Comparison of ENCODE assay signal across 9 cellular contexts in the genomic region with DNA sequence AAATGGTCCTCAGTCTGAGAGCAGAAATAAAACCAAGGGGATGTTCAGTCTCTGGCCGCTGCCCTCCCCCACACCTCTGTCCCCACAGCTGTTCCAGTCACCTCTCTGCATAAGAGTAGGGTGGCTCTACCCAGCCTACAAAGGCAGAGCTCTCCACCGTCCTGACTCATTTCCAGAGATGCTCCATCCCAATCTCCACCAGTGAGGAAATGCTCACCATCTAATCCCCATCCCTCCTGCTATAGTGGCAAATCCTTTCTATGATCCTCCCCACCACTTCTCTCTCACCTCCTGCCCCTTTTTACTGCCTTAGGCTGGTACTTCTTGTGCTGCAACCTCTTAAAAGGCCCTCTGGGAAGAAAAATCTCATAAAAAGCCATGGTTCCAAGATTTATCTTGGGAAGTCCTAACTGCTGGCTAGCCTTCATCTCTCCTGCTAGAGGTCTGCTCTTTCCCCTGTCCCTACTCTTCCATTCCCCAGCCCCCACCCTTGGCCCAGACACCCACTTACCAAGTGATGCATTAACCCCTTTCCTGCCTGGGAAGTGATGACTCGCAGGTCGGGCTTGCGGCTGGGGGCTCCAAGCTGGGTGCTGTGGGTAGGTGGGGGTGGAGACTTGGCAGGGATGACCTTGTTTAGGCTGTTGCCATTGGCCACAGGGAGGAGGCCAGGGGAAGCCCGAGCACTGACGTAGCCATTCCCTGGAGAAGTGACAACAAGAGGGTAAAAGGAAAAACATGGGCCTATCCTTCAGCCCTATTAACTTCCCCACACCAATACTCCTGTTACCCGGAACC. TPM values are rescaled to one million over a fixed set of nuclear protein-coding genes. Genes with fewer than 3 reads are reported as not detected.
A peak's percentile ranks its signal among the peaks of the same experiment; 100 is the strongest.
DNase-seq lines count a peak whose midpoint lies in the region; ATAC-seq and TF ChIP-seq lines count a peak whose summit lies in the region.
"Had no signal": no experiment of that assay in that cellular context is flagged by ENCODE, and none has a peak within 500 bp of the region (broad histone marks: within the 10 kb centered on the region; RNA-seq: fewer than 3 reads in every experiment).

No MANE protein-coding gene starts in this region.

- no peak overlapping the region for H3K27ac Mint-ChIP-seq in T-helper 2 cell treated with Interferon-gamma antibody and Interleukin-4, amounts not matched to agents 5 μg/mL and 100 μg/mL, for 36 hours
- H3K27ac Mint-ChIP-seq in stimulated activated naive CD8-positive, alpha-beta T cell treated with anti-CD3 and anti-CD28 coated beads, Interleukin-15, amount 100 ng/mL, for 72 hours = peak overlapping the region; percentile 54 to 69

- peak overlapping the region; percentile 49 to 91 (median 86) for H3K27ac ChIP-seq in gastroesophageal sphincter

- H3K4me3 ChIP-seq in gastroesophageal sphincter = no peak overlapping the region

- DNase-seq in T-helper 2 cell treated with Interferon-gamma antibody and Interleukin-4, amounts not matched to agents 5 μg/mL and 100 μg/mL, for 36 hours (ENCODE audit: low spot score) = peak; percentile 70
- DNase-seq in T-helper 2 cell = no peak
- DNase-seq in T1000 (lab: John Stamatoyannopoulos, UW) = peak; percentile 30
- peak in 1 of 2 donors; percentile 57 for DNase-seq in stimulated activated naive CD8-positive, alpha-beta T cell treated with anti-CD3 and anti-CD28 coated beads, Interleukin-15, amount 100 ng/mL, for 72 hours
- DNase-seq in NCI-H2081 treated with DMSO at 0.1 percent for 48 hours (lab: John Stamatoyannopoulos, UW) = no peak
- DNase-seq in DMS53 (lab: John Stamatoyannopoulos, UW) = no peak
- DNase-seq: T-cell had no signal

- H3K9me3 ChIP-seq in gastroesophageal sphincter = no peaks in the 10 kb centered on the region

- no peak overlapping the region for H3K4me3 Mint-ChIP-seq in T-helper 2 cell treated with Interferon-gamma antibody and Interleukin-4, amounts not matched to agents 5 μg/mL and 100 μg/mL, for 36 hours
- H3K4me3 Mint-ChIP-seq in stimulated activated naive CD8-positive, alpha-beta T cell treated with anti-CD3 and anti-CD28 coated beads, Interleukin-15, amount 100 ng/mL, for 72 hours = peak overlapping the region in 1 of 2 donors; percentile 5
- H3K4me3 Mint-ChIP-seq: T-cell had no signal

- peaks cover 23% of the 10 kb centered on the region for H3K4me1 Mint-ChIP-seq in T-helper 2 cell treated with Interferon-gamma antibody and Interleukin-4, amounts not matched to agents 5 μg/mL and 100 μg/mL, for 36 hours (ENCODE audit: low read depth)
- peaks cover 52% of the 10 kb centered on the region for H3K4me1 Mint-ChIP-seq in stimulated activated naive CD8-positive, alpha-beta T cell treated with anti-CD3 and anti-CD28 coated beads, Interleukin-15, amount 100 ng/mL, for 72 hours

- no peaks in the 10 kb centered on the region for H3K27me3 ChIP-seq in gastroesophageal sphincter

- H3K4me1 ChIP-seq in gastroesophageal sphincter = peaks cover 6 to 97% (median 46%) of the 10 kb centered on the region in 3 donors

- no peaks in the 10 kb centered on the region for H3K9me3 Mint-ChIP-seq in T-helper 2 cell treated with Interferon-gamma antibody and Interleukin-4, amounts not matched to agents 5 μg/mL and 100 μg/mL, for 36 hours
- H3K9me3 Mint-ChIP-seq in stimulated activated naive CD8-positive, alpha-beta T cell treated with anti-CD3 and anti-CD28 coated beads, Interleukin-15, amount 100 ng/mL, for 72 hours = no peaks in the 10 kb centered on the region
- H3K9me3 Mint-ChIP-seq: T-cell had no signal

- 58 to 100% methylated on average over 1 to 2 of the region's 8 CpGs for WGBS in gastroesophageal sphincter (ENCODE audit: low coverage in 1 of 2), 2 donors

- H3K36me3 Mint-ChIP-seq in T-helper 2 cell treated with Interferon-gamma antibody and Interleukin-4, amounts not matched to agents 5 μg/mL and 100 μg/mL, for 36 hours (ENCODE audit: low read depth) = peaks cover 69% of the 10 kb centered on the region

- ATAC-seq in gastroesophageal sphincter = no peak
- ATAC-seq in stimulated activated naive CD8-positive, alpha-beta T cell treated with anti-CD3 and anti-CD28 coated beads, Interleukin-15, amount 100 ng/mL, for 72 hours = peak; percentile 31
- ATAC-seq in GM21723 (IDR thresholded peaks at IDR 0.05; ENCODE audit: unreplicated experiment) = no peak
- ATAC-seq: T-cell had no signal

- TF ChIP-seq POLR2A in gastroesophageal sphincter (IDR thresholded peaks at IDR 0.05) = no peak

- no peak for TF ChIP-seq EP300 in gastroesophageal sphincter (IDR thresholded peaks at IDR 0.05)

- H3K27me3 Mint-ChIP-seq in T-helper 2 cell treated with Interferon-gamma antibody and Interleukin-4, amounts not matched to agents 5 μg/mL and 100 μg/mL, for 36 hours (ENCODE audit: low read depth) = no peaks in the 10 kb centered on the region
- H3K27me3 Mint-ChIP-seq in stimulated activated naive CD8-positive, alpha-beta T cell treated with anti-CD3 and anti-CD28 coated beads, Interleukin-15, amount 100 ng/mL, for 72 hours = no peaks in the 10 kb centered on the region
- H3K27me3 Mint-ChIP-seq: T-cell had no signal

- TF ChIP-seq CTCF in gastroesophageal sphincter (IDR thresholded peaks at IDR 0.05) = no peak

- H3K36me3 ChIP-seq in gastroesophageal sphincter = peaks cover 0 to 100% of the 10 kb centered on the region in 2 donors

RNA-seq across cellular contexts. Expression of a gene that starts 23.9 kb away (rescaled TPM):
- 10 to 100 TPM; 49.0 to 94.3 (median 67.1) TPM for total RNA-seq in gastroesophageal sphincter

Comparison
In these comparisons a context has a peak if more than half of its experiments do, and no peak if none do; other contexts are left out.
1. DNase-seq: peak in T-helper 2 cell treated with Interferon-gamma antibody and Interleukin-4, amounts not matched to agents 5 μg/mL and 100 μg/mL, for 36 hours (single experiment) and T1000 (single experiment); none in T-helper 2 cell (0 of 5), NCI-H2081 treated with DMSO at 0.1 percent for 48 hours (single experiment) and DMS53 (single experiment).